In genomic region chr9:98099898-98100297, GRCh38 we compare ENCODE assay signal across 1 cellular context.
TF ChIP-seq lines count a peak whose summit lies in the region.

No MANE protein-coding gene starts in this region.

TF ChIP-seq in WTC11, 78 proteins besides CTCF, POLR2A, EP300 and RAD21 (continued from another document):
- no peak for TF ChIP-seq ZNF532 (CRISPR knock-in tag; IDR thresholded peaks at IDR 0.05; ENCODE audit: borderline replicate concordance)
- TF ChIP-seq ELF4 (CRISPR knock-in tag; IDR thresholded peaks at IDR 0.05; ENCODE audit: low read depth) = no peak
- no peak for TF ChIP-seq ZNF425 (CRISPR knock-in tag; conservative IDR thresholded peaks at IDR 0.05)
